9 cellular contexts compared by ENCODE assay signal in the genomic region with DNA sequence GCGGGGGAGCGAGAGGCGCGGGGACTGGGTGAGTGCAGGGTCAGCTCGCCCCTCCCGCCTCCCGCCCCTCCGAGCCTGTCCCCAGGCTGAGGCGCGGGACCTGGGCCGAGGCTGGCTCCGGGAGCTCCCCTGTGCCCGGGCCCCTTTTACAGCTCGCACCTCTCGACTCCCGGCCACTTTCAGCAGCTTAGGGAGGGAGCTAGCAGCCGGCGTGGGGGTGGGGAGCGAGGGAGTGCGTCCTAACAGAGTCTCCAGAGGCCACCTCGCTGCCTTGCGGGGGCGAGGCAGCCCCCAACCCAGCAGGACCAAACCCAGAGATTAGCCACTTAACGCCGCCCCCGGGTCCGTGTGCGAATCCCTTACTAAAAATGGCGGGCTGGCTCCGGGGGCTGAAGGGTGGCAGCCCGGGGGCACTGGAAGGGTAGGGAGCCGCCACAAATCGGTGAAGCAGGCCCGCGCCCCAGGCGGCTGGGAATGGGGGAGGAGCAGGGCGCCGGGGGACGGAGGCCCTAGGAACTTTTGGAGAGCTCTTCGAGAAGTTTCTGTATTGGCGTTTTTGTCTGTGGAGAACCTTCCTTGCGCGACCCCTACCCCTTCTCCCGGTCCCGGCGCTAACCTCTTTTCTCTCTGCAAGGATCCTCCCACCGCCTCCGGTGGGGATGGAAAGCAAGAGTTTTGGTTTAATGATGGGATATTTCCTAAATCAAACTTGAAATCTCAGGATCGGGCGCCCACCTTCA. TPM values are rescaled to one million over a fixed set of nuclear protein-coding genes. Genes with fewer than 3 reads are reported as not detected.
DNase-seq lines count a peak whose midpoint lies in the region; ATAC-seq and TF ChIP-seq lines count a peak whose summit lies in the region.
"Had no signal": no experiment of that assay in that cellular context is flagged by ENCODE, and none has a peak within 500 bp of the region (broad histone marks: within the 10 kb centered on the region; RNA-seq: fewer than 3 reads in every experiment).

No MANE protein-coding gene starts in this region.

- H3K9me2 ChIP-seq in GM23338 (ENCODE audit: insufficient read depth): no peaks in the 10 kb centered on the region
- no peaks in the 10 kb centered on the region for H3K9me2 ChIP-seq in Karpas-422 (replicated peaks; ENCODE audit: insufficient read depth, low read length)

- H3K36me3 ChIP-seq in GM23338 (ENCODE audit: insufficient read depth): no peaks in the 10 kb centered on the region
- peaks cover 13% of the 10 kb centered on the region for H3K36me3 ChIP-seq in SJCRH30
- no peaks in the 10 kb centered on the region for H3K36me3 ChIP-seq in Karpas-422 (ENCODE audit: insufficient read depth, low read length)

- H3K9me3 ChIP-seq in SJCRH30 (replicated peaks) (no peaks in the 10 kb centered on the region), Karpas-422 (ENCODE audit: low read length) (no peaks in the 10 kb centered on the region)

- no peak overlapping the region for H3K27ac Mint-ChIP-seq in GM23338
- no peak overlapping the region for H3K27ac Mint-ChIP-seq in glutamatergic neuron (ENCODE audit: unreplicated experiment)

- peak overlapping the region; percentile 95 for H2AFZ ChIP-seq in GM23338
- H2AFZ ChIP-seq in Karpas-422 (ENCODE audit: low read length): no peak overlapping the region

- no peak overlapping the region for H3K9ac ChIP-seq in Karpas-422 (ENCODE audit: low read length)

- TF ChIP-seq CTCF in GM23338 (conservative IDR thresholded peaks at IDR 0.05; ENCODE audit: low read depth in 2 of 2) (no peak), glutamatergic neuron (IDR thresholded peaks at IDR 0.05; ENCODE audit: partially characterized antibody, unreplicated experiment) (no peak)

- H3K27ac ChIP-seq in GM23338 (ENCODE audit: low read depth) (no peak overlapping the region), SJCRH30 (peak overlapping the region; percentile 91), Karpas-422 (ENCODE audit: low read length) (no peak overlapping the region)

- H3K4me1 ChIP-seq in GM23338 (ENCODE audit: insufficient read depth) (peaks cover 35% of the 10 kb centered on the region), SJCRH30 (no peaks in the 10 kb centered on the region), Karpas-422 (ENCODE audit: low read length) (no peaks in the 10 kb centered on the region)

- peak; percentile 90 for DNase-seq in GM23338 (ENCODE audit: low spot score)
- no peak for DNase-seq in SJCRH30
- DNase-seq in glutamatergic neuron: no peak
- no peak for DNase-seq in skeletal muscle cell (ENCODE audit: low read depth)
- no peak for DNase-seq in NCI-H1417 (lab: John Stamatoyannopoulos, UW)
- no peak for DNase-seq in Karpas-422
- DNase-seq in stimulated activated CD4-positive, alpha-beta T cell treated with anti-CD3 and anti-CD28 coated beads, Interleukin-1b, Interleukin-23, amount 100 ng/mL, for 48 hours: no peak

- H3K4me3 Mint-ChIP-seq in GM23338 (peak overlapping the region; percentile 80), glutamatergic neuron (ENCODE audit: unreplicated experiment) (peak overlapping the region; percentile 67)

- H3K27me3 ChIP-seq in GM23338 (ENCODE audit: insufficient read depth) (peaks cover 88% of the 10 kb centered on the region), SJCRH30 (no peaks in the 10 kb centered on the region), Karpas-422 (ENCODE audit: low read length) (no peaks in the 10 kb centered on the region)

- H3K4me1 Mint-ChIP-seq in GM23338 (peaks cover 43% of the 10 kb centered on the region), glutamatergic neuron (ENCODE audit: low read depth, unreplicated experiment) (peaks cover 19% of the 10 kb centered on the region)

- H3F3A ChIP-seq in GM23338 (replicated peaks; ENCODE audit: low read depth): peaks cover 4% of the 10 kb centered on the region

- H3K79me2 ChIP-seq in GM23338 (replicated peaks; ENCODE audit: insufficient read depth) (no peaks in the 10 kb centered on the region), Karpas-422 (ENCODE audit: low read length) (no peaks in the 10 kb centered on the region)

- H3K4me2 ChIP-seq in GM23338: peak overlapping the region; percentile 94
- no peak overlapping the region for H3K4me2 ChIP-seq in Karpas-422 (ENCODE audit: low read depth, low read length, poor library complexity, severe bottlenecking)

- peaks cover 89% of the 10 kb centered on the region for H3K27me3 Mint-ChIP-seq in GM23338 (ENCODE audit: insufficient read depth, low read depth, poor library complexity)
- peaks cover 44% of the 10 kb centered on the region for H3K27me3 Mint-ChIP-seq in glutamatergic neuron (ENCODE audit: unreplicated experiment)

- H4K20me1 ChIP-seq in GM23338 (replicated peaks; ENCODE audit: insufficient read depth) (peaks cover 5% of the 10 kb centered on the region; the same call in 1 of the 2 replicates), Karpas-422 (ENCODE audit: insufficient read depth, low read depth, low read length) (no peaks in the 10 kb centered on the region)

- ATAC-seq in GM23338: peak; percentile 25
- no peak for ATAC-seq in GM18907 (IDR thresholded peaks at IDR 0.05; ENCODE audit: unreplicated experiment)

- H3K36me3 Mint-ChIP-seq in GM23338 (ENCODE audit: low read depth) (no peaks in the 10 kb centered on the region; the same call in 2 of the 3 replicates), glutamatergic neuron (ENCODE audit: unreplicated experiment) (no peaks in the 10 kb centered on the region)

- H3K4me3 ChIP-seq in GM23338 (peak overlapping the region; percentile 94), SJCRH30 (peak overlapping the region; percentile 65), skeletal muscle cell (ENCODE audit: low read depth, low read length) (peak overlapping the region; percentile 73), Karpas-422 (ENCODE audit: low read length) (no peak overlapping the region)

- no peaks in the 10 kb centered on the region; the same call in 2 of the 3 replicates for H3K9me3 Mint-ChIP-seq in GM23338
- H3K9me3 Mint-ChIP-seq in glutamatergic neuron (ENCODE audit: unreplicated experiment): peaks cover 21% of the 10 kb centered on the region

TF ChIP-seq in GM23338, 12 proteins besides CTCF, POLR2A, EP300 and RAD21:
- TF ChIP-seq EZH2 (IDR thresholded peaks at IDR 0.05; ENCODE audit: low read depth, unreplicated experiment) (peak; percentile 81), CREB1 (CRISPR knock-in tag; IDR thresholded peaks at IDR 0.05; ENCODE audit: low read depth) (no peak), POLR2AphosphoS5 (IDR thresholded peaks at IDR 0.05; ENCODE audit: low read depth) (no peak), ZNF114 (CRISPR knock-in tag; IDR thresholded peaks at IDR 0.05) (no peak)
TF ChIP-seq in GM23338: peak in this region for 1.

RNA-seq across cellular contexts. Expression of gene IRX3, which starts 0.6 kb away (rescaled TPM):
- 0.90 and 1.7 TPM in 2 replicates for total RNA-seq in GM23338 (2014; rRNA removed; shearing (Covaris generic))
- polyA plus RNA-seq in GM23338 (2016; fragmentation: Nextera tagmentation; extraction: Ambion mirVana): 1.6 and 2.3 TPM in 2 replicates
- 14.1 and 18.2 TPM in 2 replicates for total RNA-seq in SJCRH30 (2014; rRNA removed; shearing (Covaris generic))
- total RNA-seq in glutamatergic neuron (ENCODE audit: unreplicated experiment): 13.0 TPM
- not detected in 2 replicates for total RNA-seq in Karpas-422 (2014; rRNA removed; shearing (Covaris generic); ENCODE audit: low replicate concordance)
- total RNA-seq: temporal lobe had no signal
